ENCODE assay signal across 30 cellular contexts in the genomic region with DNA sequence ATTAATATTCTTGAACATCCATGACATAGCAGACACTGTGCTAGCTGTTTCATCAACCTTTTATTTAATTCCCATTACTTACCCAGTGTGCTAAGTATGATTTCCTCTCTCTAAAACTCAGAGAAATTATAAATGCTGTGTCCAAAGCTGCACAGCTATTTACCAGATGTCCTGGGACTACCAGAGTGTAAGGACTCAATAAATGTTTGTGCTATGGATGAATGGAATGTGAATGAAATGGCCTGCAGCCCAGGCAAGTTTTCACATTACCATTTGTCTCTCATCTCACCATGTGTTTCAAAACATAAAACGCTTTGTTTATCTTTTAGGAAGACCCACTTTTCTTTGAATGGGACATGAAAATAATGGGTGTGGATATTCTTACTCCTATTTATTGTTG.
DNase-seq lines count a peak whose midpoint lies in the region; ATAC-seq and TF ChIP-seq lines count a peak whose summit lies in the region.
"Had no signal": no experiment of that assay in that cellular context is flagged by ENCODE, and none has a peak within 500 bp of the region (broad histone marks: within the 10 kb centered on the region; RNA-seq: fewer than 3 reads in every experiment).

No MANE protein-coding gene starts in this region.

- TF ChIP-seq RAD21 in SK-N-SH (IDR thresholded peaks at IDR 0.05; ENCODE audit: low read length) = no peak

- TF ChIP-seq CTCF in SK-N-SH (IDR thresholded peaks at IDR 0.05) (no peak), fibroblast of lung (conservative IDR thresholded peaks at IDR 0.05 in 1 of 2, IDR thresholded peaks at IDR 0.05 in 1 of 2; ENCODE audit: low read depth in 1 of 2, low read length in 2 of 2) (no peak), GM13976 (IDR thresholded peaks at IDR 0.05; ENCODE audit: borderline replicate concordance, control extremely low read depth, extremely low read depth, insufficient read depth, missing control alignments) (no peak)

- H3K79me1 ChIP-seq in mesenchymal stem cell (replicated peaks; ENCODE audit: low read length, poor library complexity, severe bottlenecking) = peaks cover 18% of the 10 kb centered on the region

- no peaks in the 10 kb centered on the region for H3K4me1 Mint-ChIP-seq in activated T-cell treated with anti-CD3 and anti-CD28 coated beads, Interleukin-2, amount 50 U/mL, for 4 hours (ENCODE audit: low read depth)
- H3K4me1 Mint-ChIP-seq: activated B cell treated with CpG ODN at 0.5 μM for 24 hours; activated CD4-positive, alpha-beta memory T cell treated with anti-CD3 and anti-CD28 coated beads, Interleukin-2, amount 10 ng/mL, durations not matched to agents 7 days and 5 days; CD4-positive, alpha-beta memory T cell; central memory CD8-positive, alpha-beta T cell; immature natural killer cell had no signal

- 36% methylated on average over 1 of the region's 1 CpG for WGBS in SK-N-SH (ENCODE audit: low lambda C conversion rate)
- no CpG with 5 or more reads among the region's 1 CpG for WGBS in mesenchymal stem cell

- no peak overlapping the region for H4K8ac ChIP-seq in mesenchymal stem cell (ENCODE audit: low read length)

- H3K9ac ChIP-seq in SK-N-SH = no peak overlapping the region
- no peak overlapping the region for H3K9ac ChIP-seq in fibroblast of lung (ENCODE audit: insufficient read depth, low read length)
- no peak overlapping the region for H3K9ac ChIP-seq in mesenchymal stem cell (ENCODE audit: low read length)

- H3K4me1 ChIP-seq in SK-N-SH (ENCODE audit: control insufficient read depth in 1 of 2, insufficient read depth in 2 of 2, low read depth in 1 of 2, low read length in 1 of 2) (no peaks in the 10 kb centered on the region; a peak in 2 of 4 replicates), fibroblast of lung (ENCODE audit: control insufficient read depth, extremely low read depth, insufficient read depth, low read length) (peaks cover 2% of the 10 kb centered on the region), mesenchymal stem cell (ENCODE audit: control insufficient read depth, insufficient read depth, low read depth, low read length) (peaks cover 5% of the 10 kb centered on the region)
- H3K4me1 ChIP-seq: vagina had no signal

- H3K4me3 ChIP-seq in SK-N-SH (ENCODE audit: low read depth in 2 of 2, low read length in 1 of 2) (no peak overlapping the region), fibroblast of lung (replicated peaks in 1 of 4; ENCODE audit: control extremely low read depth in 1 of 4, insufficient read depth in 1 of 4, low read depth in 3 of 4, low read length in 4 of 4) (no peak overlapping the region), mesenchymal stem cell (ENCODE audit: insufficient read depth in 1 of 2, low read depth in 1 of 2, low read length in 2 of 2) (no peak overlapping the region)
- H3K4me3 ChIP-seq: GM12878, left ventricle myocardium inferior, vagina had no signal

- H3K23ac ChIP-seq in mesenchymal stem cell (ENCODE audit: low read length in 2 of 2) = no peak overlapping the region

- H2BK5ac ChIP-seq in mesenchymal stem cell (ENCODE audit: low read depth, low read length, poor library complexity, severe bottlenecking) = no peak overlapping the region

- H3K9me2 ChIP-seq in SK-N-SH = no peaks in the 10 kb centered on the region

- DNase-seq in AG20443 (ENCODE audit: low spot score) (peak; percentile 52), SK-N-SH (no peak), fibroblast of lung (ENCODE audit: low read depth in 2 of 2) (peak; percentile 40 to 70), mesenchymal stem cell (peak; percentile 34), GM13976 (ENCODE audit: low spot score) (no peak)
- no peak for DNase-seq in activated T-cell treated with anti-CD3 and anti-CD28 coated beads, Interleukin-2, amount 50 U/mL, for 4 hours
- DNase-seq: ACHN; activated B cell treated with CpG ODN at 0.5 μM for 24 hours; activated CD4-positive, alpha-beta memory T cell treated with anti-CD3 and anti-CD28 coated beads, Interleukin-2, amount 10 ng/mL, durations not matched to agents 7 days and 5 days; activated naive CD4-positive, alpha-beta T cell treated with anti-CD3 and anti-CD28 coated beads for 36 hours; activated T-cell treated with anti-CD3 and anti-CD28 coated beads, Interleukin-2, amount 50 U/mL, for 1 hour; anterior cingulate cortex; CD4-positive, alpha-beta memory T cell; DMS153; effector CD8-positive, alpha-beta T cell; GDM1; GOT3; immature natural killer cell; left ventricle myocardium inferior; NCI-H1105; NCI-H2081 had no signal

- H4K20me1 ChIP-seq in SK-N-SH (ENCODE audit: insufficient read depth) (no peaks in the 10 kb centered on the region), fibroblast of lung (ENCODE audit: control insufficient read depth, extremely low read depth, insufficient read depth, low read length) (no peaks in the 10 kb centered on the region)

- no peak overlapping the region for H2AK5ac ChIP-seq in mesenchymal stem cell (ENCODE audit: low read length, severe bottlenecking)

- H4K91ac ChIP-seq in mesenchymal stem cell (ENCODE audit: low read length) = no peak overlapping the region

- in situ Hi-C loops in GM13976 (cut with MboI; ENCODE audit: low sequenced_read_pairs, unreplicated experiment) = no loop called here

- H3K18ac ChIP-seq in mesenchymal stem cell (ENCODE audit: low read depth in 1 of 2, low read length in 2 of 2) = no peak overlapping the region

- no peak overlapping the region for H3K4me2 ChIP-seq in SK-N-SH
- no peak overlapping the region for H3K4me2 ChIP-seq in fibroblast of lung (ENCODE audit: extremely low read depth, insufficient read depth, low read length)
- no peak overlapping the region for H3K4me2 ChIP-seq in mesenchymal stem cell (ENCODE audit: low read length, poor library complexity, severe bottlenecking)

- no peaks in the 10 kb centered on the region for H3K9me3 Mint-ChIP-seq in activated T-cell treated with anti-CD3 and anti-CD28 coated beads, Interleukin-2, amount 50 U/mL, for 4 hours
- H3K9me3 Mint-ChIP-seq: activated B cell treated with CpG ODN at 0.5 μM for 24 hours; activated CD4-positive, alpha-beta memory T cell treated with anti-CD3 and anti-CD28 coated beads, Interleukin-2, amount 10 ng/mL, durations not matched to agents 7 days and 5 days; activated naive CD4-positive, alpha-beta T cell treated with anti-CD3 and anti-CD28 coated beads for 36 hours; central memory CD8-positive, alpha-beta T cell; immature natural killer cell; neural crest cell had no signal

- H3K27me3 ChIP-seq in SK-N-SH (ENCODE audit: insufficient read depth) (no peaks in the 10 kb centered on the region), fibroblast of lung (ENCODE audit: control insufficient read depth, insufficient read depth, low read length) (no peaks in the 10 kb centered on the region), mesenchymal stem cell (ENCODE audit: control insufficient read depth in 1 of 2, insufficient read depth in 1 of 2, low read length in 2 of 2) (no peaks in the 10 kb centered on the region)
- H3K27me3 ChIP-seq: vagina had no signal

- H3F3A ChIP-seq in SK-N-SH (replicated peaks; ENCODE audit: insufficient read depth) = no peaks in the 10 kb centered on the region

- no peak overlapping the region for H2BK12ac ChIP-seq in mesenchymal stem cell (ENCODE audit: low read length in 2 of 2)

- no peaks in the 10 kb centered on the region for H3K36me3 ChIP-seq in SK-N-SH (replicated peaks in 1 of 2; ENCODE audit: control insufficient read depth in 1 of 2, insufficient read depth in 2 of 2, low read length in 1 of 2)
- no peaks in the 10 kb centered on the region for H3K36me3 ChIP-seq in fibroblast of lung (ENCODE audit: control insufficient read depth, insufficient read depth, low read length)
- peaks cover 0 to 6% of the 10 kb centered on the region in 2 experiments for H3K36me3 ChIP-seq in mesenchymal stem cell (ENCODE audit: control insufficient read depth in 1 of 2, insufficient read depth in 2 of 2, low read depth in 1 of 2, low read length in 2 of 2)
- H3K36me3 ChIP-seq: left ventricle myocardium inferior, vagina had no signal

- no peak overlapping the region for H2BK15ac ChIP-seq in mesenchymal stem cell (ENCODE audit: low read depth, poor library complexity, severe bottlenecking)

- CTCF ChIA-PET in SK-N-SH (lab: Yijun Ruan, JAX) = interaction anchor here (1.0 kb wide), 1 partner anchor 10 kb away, joined by 3 read pairs; no protein-coding TSS in a partner anchor

- H2AFZ ChIP-seq in SK-N-SH (ENCODE audit: low read depth) (no peak overlapping the region), fibroblast of lung (ENCODE audit: low read length) (no peak overlapping the region), mesenchymal stem cell (ENCODE audit: low read depth, low read length) (no peak overlapping the region)

- H3K27ac ChIP-seq in SK-N-SH (ENCODE audit: low read depth in 2 of 2, low read length in 1 of 2) = peak overlapping the region in 1 of 2 experiments; percentile 41; a peak in 2 of 4 replicates
- H3K27ac ChIP-seq in fibroblast of lung (ENCODE audit: insufficient read depth, low read length) = no peak overlapping the region
- no peak overlapping the region for H3K27ac ChIP-seq in mesenchymal stem cell (ENCODE audit: low read length, poor library complexity, severe bottlenecking)
- H3K27ac ChIP-seq: HL-60, left ventricle myocardium inferior, vagina had no signal

- no peak overlapping the region for H3K14ac ChIP-seq in mesenchymal stem cell (ENCODE audit: low read length in 2 of 2)

- no peak for TF ChIP-seq EP300 in SK-N-SH (IDR thresholded peaks at IDR 0.05; ENCODE audit: borderline replicate concordance in 1 of 2, low read depth in 1 of 2, low read length in 1 of 2)

- H3K4ac ChIP-seq in mesenchymal stem cell (ENCODE audit: low read depth in 1 of 2, low read length in 2 of 2) = no peak overlapping the region

- H2BK120ac ChIP-seq in mesenchymal stem cell (ENCODE audit: low read depth, low read length) = no peak overlapping the region

- H3K9me3 ChIP-seq in SK-N-SH (no peaks in the 10 kb centered on the region), fibroblast of lung (ENCODE audit: control insufficient read depth, insufficient read depth, low read depth, low read length) (no peaks in the 10 kb centered on the region), mesenchymal stem cell (ENCODE audit: control insufficient read depth, low read length) (no peaks in the 10 kb centered on the region)
- H3K9me3 ChIP-seq: left ventricle myocardium inferior, vagina had no signal

- POLR2A ChIA-PET in SK-N-SH (lab: Yijun Ruan, JAX) = interaction anchor here (0.5 kb wide), 1 partner anchor 1819 kb away, joined by 3 read pairs; no protein-coding TSS in a partner anchor

- ATAC-seq in activated T-cell treated with anti-CD3 and anti-CD28 coated beads, Interleukin-2, amount 50 U/mL, for 4 hours = no peak
- no peak for ATAC-seq in GM21717 (IDR thresholded peaks at IDR 0.05; ENCODE audit: unreplicated experiment)
- no peak for ATAC-seq in HG03175 (IDR thresholded peaks at IDR 0.05; ENCODE audit: unreplicated experiment)
- ATAC-seq: esophagus mucosa, GM12878, HepG2 had no signal

- H3K36me3 Mint-ChIP-seq in activated T-cell treated with anti-CD3 and anti-CD28 coated beads, Interleukin-2, amount 50 U/mL, for 4 hours (ENCODE audit: insufficient read depth) = no peaks in the 10 kb centered on the region
- H3K36me3 Mint-ChIP-seq: CD4-positive, alpha-beta memory T cell had no signal

- no peak overlapping the region for H3K4me3 Mint-ChIP-seq in activated T-cell treated with anti-CD3 and anti-CD28 coated beads, Interleukin-2, amount 50 U/mL, for 4 hours
- H3K4me3 Mint-ChIP-seq: activated B cell treated with CpG ODN at 0.5 μM for 24 hours; activated CD4-positive, alpha-beta memory T cell treated with anti-CD3 and anti-CD28 coated beads, Interleukin-2, amount 10 ng/mL, durations not matched to agents 7 days and 5 days; activated naive CD4-positive, alpha-beta T cell treated with anti-CD3 and anti-CD28 coated beads for 36 hours; CD4-positive, alpha-beta memory T cell; central memory CD8-positive, alpha-beta T cell; immature natural killer cell; neural crest cell had no signal

- H3K79me2 ChIP-seq in SK-N-SH (ENCODE audit: insufficient read depth) (no peaks in the 10 kb centered on the region), fibroblast of lung (ENCODE audit: control insufficient read depth, insufficient read depth, low read length) (no peaks in the 10 kb centered on the region)

- H3K27me3 Mint-ChIP-seq in activated T-cell treated with anti-CD3 and anti-CD28 coated beads, Interleukin-2, amount 50 U/mL, for 4 hours (ENCODE audit: low read depth) = peaks cover 13% of the 10 kb centered on the region
- H3K27me3 Mint-ChIP-seq: central memory CD8-positive, alpha-beta T cell had no signal

Comparison
In these comparisons a context has a peak if more than half of its experiments do, and no peak if none do; other contexts are left out.
1. DNase-seq: peak in AG20443 (single experiment), fibroblast of lung (2 of 2) and mesenchymal stem cell (single experiment); none in SK-N-SH (single experiment), activated T-cell treated with anti-CD3 and anti-CD28 coated beads, Interleukin-2, amount 50 U/mL, for 4 hours (single experiment) and GM13976 (single experiment).